Comparison of ENCODE assay signal across 12 cellular contexts in the genomic region with DNA sequence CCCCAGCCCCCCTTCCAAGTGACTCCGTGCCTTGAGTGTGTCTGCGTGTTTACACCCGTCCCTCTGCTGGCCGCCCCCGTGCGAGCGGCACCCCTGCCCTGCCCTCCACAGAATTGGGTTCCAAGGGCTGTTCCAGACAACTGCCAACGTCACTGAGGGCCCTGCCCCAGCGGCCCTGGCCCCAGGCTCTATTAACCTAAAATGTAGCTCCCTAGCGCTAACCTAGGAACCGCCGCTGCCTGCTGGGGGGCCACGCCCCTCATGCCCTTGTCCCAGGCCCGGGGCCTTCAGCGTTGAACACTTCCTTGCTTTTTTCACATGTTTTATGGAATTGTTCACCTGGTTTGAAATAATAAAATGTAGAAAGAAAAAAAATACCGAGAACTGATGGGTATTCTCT. TPM values are rescaled to one million over a fixed set of nuclear protein-coding genes. Genes with fewer than 3 reads are reported as not detected.
DNase-seq lines count a peak whose midpoint lies in the region; ATAC-seq, FAIRE-seq and TF ChIP-seq lines count a peak whose summit lies in the region.
"Had no signal": no experiment of that assay in that cellular context is flagged by ENCODE, and none has a peak within 500 bp of the region (broad histone marks: within the 10 kb centered on the region; RNA-seq: fewer than 3 reads in every experiment).

No MANE protein-coding gene starts in this region.

- H3K4me3 ChIP-seq in RWPE2 (ENCODE audit: severe bottlenecking) = no peak overlapping the region
- no peak overlapping the region for H3K4me3 ChIP-seq in esophagus (ENCODE audit: low read depth in 1 of 2, low read length in 2 of 2)
- H3K4me3 ChIP-seq in retinal pigment epithelial cell (ENCODE audit: low read length) = no peak overlapping the region

- peaks cover 0 to 10% (median 4%) of the 10 kb centered on the region in 7 donors for H3K9me3 Mint-ChIP-seq in CD14-positive monocyte

- H3K4me1 ChIP-seq in RWPE2 (ENCODE audit: insufficient read depth, poor library complexity, severe bottlenecking) = peaks cover 21% of the 10 kb centered on the region
- peaks cover 0 to 21% of the 10 kb centered on the region in 2 donors for H3K4me1 ChIP-seq in esophagus (ENCODE audit: control insufficient read depth in 2 of 2, insufficient read depth in 2 of 2, low read length in 1 of 2)

- H3K27me3 ChIP-seq in RWPE2 (ENCODE audit: insufficient read depth, poor library complexity, severe bottlenecking) = no peaks in the 10 kb centered on the region
- no peaks in the 10 kb centered on the region for H3K27me3 ChIP-seq in esophagus (ENCODE audit: control insufficient read depth in 1 of 2, insufficient read depth in 2 of 2, low read length in 2 of 2)

- H3K27ac ChIP-seq in RWPE2 (ENCODE audit: poor library complexity, severe bottlenecking) (peak overlapping the region; percentile 59), esophagus (ENCODE audit: low read depth in 2 of 2, low read length in 1 of 2) (peak overlapping the region; percentile 85 to 90)

- DNase-seq in CD14-positive monocyte (ENCODE audit: low spot score) = no peak
- DNase-seq in RWPE2 (ENCODE audit: low spot score) = no peak
- DNase-seq in retinal pigment epithelial cell (ENCODE audit: low read depth) = no peak
- DNase-seq in erythroblast (lab: John Stamatoyannopoulos, UW) = no peak
- no peak for DNase-seq in NCI-H1092 treated with DMSO at 0.1 percent for 48 hours (lab: John Stamatoyannopoulos, UW)
- DNase-seq in urothelium cell line (ENCODE audit: low spot score) = no peak
- DNase-seq: activated CD8-positive, alpha-beta memory T cell treated with anti-CD3 and anti-CD28 coated beads for 24 hours; MM.1S; NCI-H510A had no signal

- H3K27me3 Mint-ChIP-seq in CD14-positive monocyte (ENCODE audit: low read depth in 3 of 3) = peaks cover 1 to 6% (median 3%) of the 10 kb centered on the region in 3 donors

- peaks cover 26% of the 10 kb centered on the region for H3K4me1 Mint-ChIP-seq in CD14-positive monocyte

- H3K9me3 ChIP-seq in RWPE2 (ENCODE audit: severe bottlenecking) (no peaks in the 10 kb centered on the region), esophagus (ENCODE audit: control insufficient read depth in 2 of 2, insufficient read depth in 1 of 2, low read depth in 1 of 2, low read length in 1 of 2) (no peaks in the 10 kb centered on the region)

- WGBS in esophagus, 2 donors = 43 to 65% methylated on average over 16 of the region's 16 CpGs

- peaks cover 44% of the 10 kb centered on the region for H3K36me3 ChIP-seq in RWPE2 (ENCODE audit: low read depth)
- peaks cover 16 to 21% of the 10 kb centered on the region in 2 donors for H3K36me3 ChIP-seq in esophagus (ENCODE audit: control insufficient read depth in 2 of 2, insufficient read depth in 2 of 2, low read length in 1 of 2)

- peak overlapping the region in 5 of 7 donors; percentile 51 to 88 (median 60) for H3K27ac Mint-ChIP-seq in CD14-positive monocyte

- H3K36me3 Mint-ChIP-seq in CD14-positive monocyte = peaks cover 47 to 58% of the 10 kb centered on the region in 2 donors

- no peak for ATAC-seq in RWPE2 (ENCODE audit: low read depth)
- ATAC-seq in HG02642 (IDR thresholded peaks at IDR 0.05; ENCODE audit: poor library complexity, unreplicated experiment) = no peak

- intact Hi-C loops in CD14-positive monocyte (cut with micrococcal nuclease) = no loop called here

- TF ChIP-seq CTCF in CD14-positive monocyte (IDR thresholded peaks at IDR 0.05) = no peak
- TF ChIP-seq CTCF in RWPE2 (IDR thresholded peaks at IDR 0.05; ENCODE audit: poor library complexity, severe bottlenecking) = no peak
- peak; percentile 9 for TF ChIP-seq CTCF in retinal pigment epithelial cell (conservative IDR thresholded peaks at IDR 0.05; ENCODE audit: low read depth, low read length)

- H3K4me3 Mint-ChIP-seq in CD14-positive monocyte = no peak overlapping the region

- FAIRE-seq in urothelium cell line (lab: Jason Lieb, UNC) = no peak

- no peak for TF ChIP-seq POLR2A in erythroblast (IDR thresholded peaks at IDR 0.05; ENCODE audit: low read length)

RNA-seq across cellular contexts. Expression of gene SEMA3B, which starts 10.0 kb away (rescaled TPM):
- polyA plus RNA-seq in CD14-positive monocyte (not detected), esophagus (1 to 10 TPM; 5.2 to 7.8 TPM)

RNA-seq across cellular contexts. Expression of gene LSMEM2, which starts 19.9 kb away (rescaled TPM):
- not detected for polyA plus RNA-seq in CD14-positive monocyte
- polyA plus RNA-seq in esophagus = under 1 TPM; 0.07 to 0.16 TPM
- polyA plus RNA-seq: fibroblast of lung had no signal

RNA-seq across cellular contexts. Expression of gene GNAI2, which starts 23.0 kb away (rescaled TPM):
- 1,000 to 10,000 TPM in 1 of 2 donors, 100 to 1,000 TPM in 1; 914 to 1,165 TPM for polyA plus RNA-seq in CD14-positive monocyte
- 10 to 100 TPM; 52.2 to 61.8 TPM for polyA plus RNA-seq in esophagus

RNA-seq across cellular contexts. Expression of gene IFRD2, which starts 33.2 kb away (rescaled TPM):
- polyA plus RNA-seq in CD14-positive monocyte (10 to 100 TPM; 17.1 to 23.3 TPM), esophagus (10 to 100 TPM; 65.6 to 69.5 TPM)

RNA-seq across cellular contexts. Expression of gene HYAL3, which starts 40.2 kb away (rescaled TPM):
- polyA plus RNA-seq in CD14-positive monocyte = 1 to 10 TPM; 3.4 to 5.8 TPM
- 1 to 10 TPM; 3.4 to 5.1 TPM for polyA plus RNA-seq in esophagus

Comparison
In these comparisons a context has a peak if more than half of its experiments do, and no peak if none do; other contexts are left out.
1. RNA of gene SEMA3B, which starts 10.0 kb away (polyA plus RNA-seq): 5.2 to 7.8 TPM in esophagus; not detected in CD14-positive monocyte; every median in the first group is over 4 times any median in the second.
2. RNA of gene GNAI2, which starts 23.0 kb away (polyA plus RNA-seq): 914 to 1,165 TPM in CD14-positive monocyte; 52.2 to 61.8 TPM in esophagus; every median in the first group is over 10 times any median in the second.